19 cellular contexts compared by ENCODE assay signal in genomic region chr10:15695852-15696251, GRCh38. TPM values are rescaled to one million over a fixed set of nuclear protein-coding genes. Genes with fewer than 3 reads are reported as not detected.
DNase-seq lines count a peak whose midpoint lies in the region; ATAC-seq and TF ChIP-seq lines count a peak whose summit lies in the region.
"Had no signal": no experiment of that assay in that cellular context is flagged by ENCODE, and none has a peak within 500 bp of the region (broad histone marks: within the 10 kb centered on the region; RNA-seq: fewer than 3 reads in every experiment).

No MANE protein-coding gene starts in this region.

- POLR2A ChIA-PET in IMR-90 (lab: Charles Lee; ENCODE audit: unreplicated experiment), result no interaction called here

- no peak overlapping the region for H4K8ac ChIP-seq in IMR-90 (ENCODE audit: low read depth in 2 of 2, low read length in 2 of 2)

- TF ChIP-seq CTCF in IMR-90 (conservative IDR thresholded peaks at IDR 0.05; ENCODE audit: low read depth, low read length) (no peak), nephron progenitor cell (IDR thresholded peaks at IDR 0.05) (no peak), heart left ventricle (IDR thresholded peaks at IDR 0.05) (no peak)

- H3K36me3 ChIP-seq in IMR-90 (ENCODE audit: control insufficient read depth, insufficient read depth, low read length), result no peaks in the 10 kb centered on the region
- no peaks in the 10 kb centered on the region for H3K36me3 ChIP-seq in heart left ventricle

- peaks cover 30% of the 10 kb centered on the region for H3K4me1 Mint-ChIP-seq in nephron progenitor cell

- peak overlapping the region; percentile 23 for H2AFZ ChIP-seq in IMR-90 (replicated peaks; ENCODE audit: low read length, poor library complexity)

- ATAC-seq in IMR-90 (ENCODE audit: low read depth) (no peak), heart left ventricle (no peak), GM19463 (IDR thresholded peaks at IDR 0.05; ENCODE audit: unreplicated experiment) (no peak)
- ATAC-seq: HCT116, Right ventricle myocardium inferior had no signal

- intact Hi-C loops in IMR-90 (cut with micrococcal nuclease), result no loop called here
- intact Hi-C loops in heart left ventricle (cut with DNase I), result loop anchor here in 1 of 10 donors (5.0 kb wide), 1 partner anchor 59 kb away; no protein-coding TSS in a partner anchor

- no peak overlapping the region for H3K14ac ChIP-seq in IMR-90 (replicated peaks; ENCODE audit: low read depth, low read length)

- no peak overlapping the region for H3K18ac ChIP-seq in IMR-90 (ENCODE audit: low read depth, low read length)

- H2BK5ac ChIP-seq in IMR-90 (ENCODE audit: low read depth, low read length, poor library complexity, severe bottlenecking), result no peak overlapping the region

- in situ Hi-C loops in IMR-90 (cut with MboI; ENCODE audit: low sequenced_read_pairs), result no loop called here

- H3K9me3 Mint-ChIP-seq in nephron progenitor cell, result peaks cover 26% of the 10 kb centered on the region

- no peak overlapping the region for H2BK20ac ChIP-seq in IMR-90 (ENCODE audit: low read depth, low read length)

- H3K9me3 ChIP-seq in IMR-90 (ENCODE audit: control insufficient read depth, insufficient read depth, low read length) (no peaks in the 10 kb centered on the region), heart left ventricle (peaks cover 0 to 8% (median 0%) of the 10 kb centered on the region in 12 donors)

- H3K56ac ChIP-seq in IMR-90 (ENCODE audit: extremely low read depth, insufficient read depth, low read length), result no peak overlapping the region

- no peak overlapping the region for H2BK15ac ChIP-seq in IMR-90 (ENCODE audit: low read depth, low read length)

- H2AK9ac ChIP-seq in IMR-90 (replicated peaks; ENCODE audit: low read depth, low read length, poor library complexity), result no peak overlapping the region

- no peak overlapping the region for H3K4me2 ChIP-seq in IMR-90 (ENCODE audit: low read depth, low read length)

- dilution Hi-C loops in IMR-90 (cut with HindIII; ENCODE audit: low sequenced_read_pairs, unreplicated experiment), result no loop called here

- no peak overlapping the region for H3K9ac ChIP-seq in IMR-90 (ENCODE audit: low read depth, low read length)

- no peak overlapping the region for H2BK120ac ChIP-seq in IMR-90 (ENCODE audit: low read depth, low read length)

- peak overlapping the region; percentile 53 for H3K27ac Mint-ChIP-seq in nephron progenitor cell

- H3K4ac ChIP-seq in IMR-90 (ENCODE audit: low read depth, low read length), result no peak overlapping the region

- H3K4me3 ChIP-seq in IMR-90 (ENCODE audit: insufficient read depth, low read depth, low read length) (no peak overlapping the region), heart left ventricle (no peak overlapping the region)

- no peak for TF ChIP-seq RAD21 in IMR-90 (IDR thresholded peaks at IDR 0.05; ENCODE audit: low read length)

- no peak for TF ChIP-seq POLR2A in IMR-90 (IDR thresholded peaks at IDR 0.05; ENCODE audit: low read depth, low read length)
- no peak for TF ChIP-seq POLR2A in heart left ventricle (IDR thresholded peaks at IDR 0.05)

- H3K4me3 Mint-ChIP-seq in nephron progenitor cell, result peak overlapping the region; percentile 23

- H3K27ac ChIP-seq in IMR-90 (ENCODE audit: insufficient read depth, low read length) (no peak overlapping the region), heart left ventricle (no peak overlapping the region)
- H3K27ac ChIP-seq: C4-2B had no signal

- no peak for DNase-seq in IMR-90
- peak; percentile 4 for DNase-seq in cerebellum (ENCODE audit: low spot score)
- DNase-seq in nephron progenitor cell, result peak; percentile 23
- DNase-seq in heart left ventricle, result no peak
- DNase-seq in germinal center (ENCODE audit: low spot score), result no peak
- no peak for DNase-seq in putamen (ENCODE audit: low spot score)
- DNase-seq: ACHN, AML-193, DMS79, KBM-7, NCI-H1105 treated with DMSO at 0.1 percent for 48 hours, NCI-H1694, NCI-H2081 treated with DMSO at 0.1 percent for 48 hours, NCI-H446 treated with DMSO at 0.1 percent for 48 hours had no signal

- no peak overlapping the region for H4K91ac ChIP-seq in IMR-90 (ENCODE audit: insufficient read depth, low read depth, low read length)

- CTCF ChIA-PET in IMR-90 (lab: Yijun Ruan, JAX), result no interaction called here

- H2AK5ac ChIP-seq in IMR-90 (ENCODE audit: low read depth, low read length), result no peak overlapping the region

- peaks cover 9% of the 10 kb centered on the region for H3K27me3 ChIP-seq in IMR-90 (ENCODE audit: control insufficient read depth, insufficient read depth, low read length)
- peaks cover 0 to 2% (median 0%) of the 10 kb centered on the region in 9 donors for H3K27me3 ChIP-seq in heart left ventricle

- BruUV-seq in IMR-90 (replicated peaks; lab: Mats Ljungman, UMichigan), result no TSS peak

- H4K20me1 ChIP-seq in IMR-90 (ENCODE audit: insufficient read depth, low read length), result no peaks in the 10 kb centered on the region

- H3K36me3 Mint-ChIP-seq in nephron progenitor cell (ENCODE audit: low read depth), result peaks cover 57% of the 10 kb centered on the region

- no peak overlapping the region for H4K5ac ChIP-seq in IMR-90 (ENCODE audit: low read depth, low read length)

- peaks cover 4% of the 10 kb centered on the region for H3K27me3 Mint-ChIP-seq in nephron progenitor cell (ENCODE audit: low read depth, poor library complexity)

- H3K23ac ChIP-seq in IMR-90 (ENCODE audit: low read depth, low read length), result no peak overlapping the region

- no peaks in the 10 kb centered on the region for H3K9me1 ChIP-seq in IMR-90 (ENCODE audit: insufficient read depth, low read length)

- H3K79me1 ChIP-seq in IMR-90 (ENCODE audit: low read depth in 1 of 2, low read length in 2 of 2), result no peaks in the 10 kb centered on the region

- 36% methylated on average over 7 of the region's 12 CpGs; no CpG with 5 or more reads in 1 of the 2 experiments for WGBS in IMR-90 (ENCODE audit: extremely low coverage in 2 of 2, insufficient read length in 1 of 2), 2 experiments
- 38 to 44% (median 41%) methylated on average over 12 of the region's 12 CpGs for WGBS in heart left ventricle, 4 donors

- no peaks in the 10 kb centered on the region for H3K4me1 ChIP-seq in IMR-90 (ENCODE audit: control insufficient read depth, insufficient read depth, low read length)
- H3K4me1 ChIP-seq in heart left ventricle, result no peaks in the 10 kb centered on the region

TF ChIP-seq in IMR-90, 13 proteins besides CTCF, POLR2A, EP300 and RAD21:
- TF ChIP-seq USF2 (IDR thresholded peaks at IDR 0.05; ENCODE audit: low read depth, low read length) (no peak), BHLHE40 (IDR thresholded peaks at IDR 0.05; ENCODE audit: low read depth, low read length) (no peak), MAFK (IDR thresholded peaks at IDR 0.05; ENCODE audit: low read depth, low read length) (no peak), CHD1 (IDR thresholded peaks at IDR 0.05; ENCODE audit: low read depth, low read length) (no peak), RCOR1 (IDR thresholded peaks at IDR 0.05; ENCODE audit: insufficient replicate concordance, low read length) (no peak), MXI1 (IDR thresholded peaks at IDR 0.05; ENCODE audit: borderline replicate concordance, low read depth, low read length) (no peak), CEBPB (IDR thresholded peaks at IDR 0.05; ENCODE audit: low read depth, low read length) (no peak), SMC3 (IDR thresholded peaks at IDR 0.05; ENCODE audit: low read depth, low read length) (no peak), MAZ (IDR thresholded peaks at IDR 0.05; ENCODE audit: borderline replicate concordance, low read depth, low read length) (no peak), ELK1 (IDR thresholded peaks at IDR 0.05; ENCODE audit: borderline replicate concordance, low read depth, low read length) (no peak), RFX5 (IDR thresholded peaks at IDR 0.05; ENCODE audit: low read depth, low read length) (no peak), FOS (IDR thresholded peaks at IDR 0.05; ENCODE audit: low read depth, low read length) (no peak), NFE2L2 (IDR thresholded peaks at IDR 0.05; ENCODE audit: low read depth, low read length) (no peak)
TF ChIP-seq in IMR-90: peak in this region for 0.

RNA-seq across cellular contexts. Expression of gene ITGA8, which starts 23.9 kb away (rescaled TPM):
- total RNA-seq in IMR-90 (2012; rRNA removed) (under 0.01 TPM in 2 replicates), cerebellum (19.8 TPM), heart left ventricle (1 to 10 TPM in 6 of 9 donors, under 1 TPM in 3; 0.50 to 4.3 (median 1.5) TPM)
- polyA plus RNA-seq in IMR-90 (2012; rRNA removed) (0.01 and 0.02 TPM in 2 replicates), heart left ventricle (1 to 10 TPM in 1 of 2 donors, under 1 TPM in 1; 0.82 to 1.8 TPM)
- under 0.01 TPM in 1 of 2 replicates, not detected in the other for polyA plus RNA-seq in IMR-90 (2012; cell fraction: cytosol; rRNA removed)
- polyA plus RNA-seq in IMR-90 (2012; cell fraction: nucleus; rRNA removed; ENCODE audit: low replicate concordance), result 0.01 and 0.03 TPM in 2 replicates
- total RNA-seq: OCI-LY7 had no signal

Comparison
In these comparisons a context has a peak if more than half of its experiments do, and no peak if none do; other contexts are left out.
1. DNase-seq: peak in cerebellum (single experiment) and nephron progenitor cell (single experiment); none in IMR-90 (single experiment), heart left ventricle (0 of 5), germinal center (single experiment) and putamen (single experiment).